ENCODE assay signal across 8 cellular contexts in genomic region chr9:36765468-36766341, GRCh38.
DNase-seq lines count a peak whose midpoint lies in the region; ATAC-seq and TF ChIP-seq lines count a peak whose summit lies in the region.

No MANE protein-coding gene starts in this region.

- POLR2A ChIA-PET in CD4-positive, alpha-beta memory T cell (lab: Charles Lee; ENCODE audit: partially characterized antibody), result interaction anchor here (0.6 to 1.2 kb wide), 4 partner anchors 16 to 720 kb away, joined by 3 to 5 read pairs (median 3); partner anchors contain the start of genes POLR1E and ZCCHC7

- H3K27me3 ChIP-seq in CD4-positive, alpha-beta memory T cell (ENCODE audit: insufficient read depth, low read length), result no peaks in the 10 kb centered on the region
- H3K27me3 ChIP-seq in NT2/D1 (ENCODE audit: insufficient read depth, insufficient read length), result peaks cover 41% of the 10 kb centered on the region
- H3K27me3 ChIP-seq in suprapubic skin, result peaks cover 64% of the 10 kb centered on the region

- H3K9ac ChIP-seq in NT2/D1 (ENCODE audit: insufficient read length, low read depth), result peak overlapping the region; percentile 73

- CTCF ChIA-PET in CD4-positive, alpha-beta memory T cell (lab: Charles Lee; ENCODE audit: partially characterized antibody), result interaction anchor here (1.2 kb wide), 1 partner anchor 9 kb away, joined by 3 read pairs; no protein-coding TSS in a partner anchor

- DNase-seq in CD4-positive, alpha-beta memory T cell, result peak; percentile 90 to 93 (median 92)
- DNase-seq in HT-29 (ENCODE audit: low spot score) (peak; percentile 89), NT2/D1 (ENCODE audit: low read depth, low spot score) (peak; percentile 91), foreskin melanocyte (peak; percentile 18), omental fat pad (ENCODE audit: low spot score) (no peak), suprapubic skin (ENCODE audit: low spot score in 2 of 2) (peak in 1 of 2 donors; percentile 66)
- DNase-seq in activated T-cell treated with anti-CD3 and anti-CD28 coated beads, Interleukin-2, amount 50 U/mL, for 1 hour, result peak; percentile 90

- H3K4me1 ChIP-seq in CD4-positive, alpha-beta memory T cell (ENCODE audit: insufficient read depth, low read length), result peaks cover 7% of the 10 kb centered on the region
- H3K4me1 ChIP-seq in NT2/D1 (ENCODE audit: insufficient read depth, insufficient read length), result peaks cover 10% of the 10 kb centered on the region
- peaks cover 11% of the 10 kb centered on the region for H3K4me1 ChIP-seq in suprapubic skin

- H3K27ac ChIP-seq in CD4-positive, alpha-beta memory T cell (ENCODE audit: low read depth, low read length), result peak overlapping the region; percentile 28
- H3K27ac ChIP-seq in suprapubic skin, result no peak overlapping the region

- H3K27me3 Mint-ChIP-seq in CD4-positive, alpha-beta memory T cell, result peaks cover 4% of the 10 kb centered on the region in 2 donors

- no peaks in the 10 kb centered on the region for H3K9me3 Mint-ChIP-seq in CD4-positive, alpha-beta memory T cell

- H3K36me3 ChIP-seq in CD4-positive, alpha-beta memory T cell (ENCODE audit: insufficient read depth, low read length), result no peaks in the 10 kb centered on the region
- H3K36me3 ChIP-seq in NT2/D1 (ENCODE audit: insufficient read depth, insufficient read length, low read length) (no peaks in the 10 kb centered on the region), suprapubic skin (no peaks in the 10 kb centered on the region)

- H3K27ac Mint-ChIP-seq in CD4-positive, alpha-beta memory T cell, result peak overlapping the region in 2 of 7 donors; percentile 54 to 73

- no peak for TF ChIP-seq EP300 in suprapubic skin (IDR thresholded peaks at IDR 0.05)

- H3K4me1 Mint-ChIP-seq in CD4-positive, alpha-beta memory T cell, result peaks cover 0 to 2% (median under 1%) of the 10 kb centered on the region in 4 donors

- H3K36me3 Mint-ChIP-seq in CD4-positive, alpha-beta memory T cell, result no peaks in the 10 kb centered on the region

- H3K4me3 ChIP-seq in CD4-positive, alpha-beta memory T cell (ENCODE audit: low read length in 2 of 2), result peak overlapping the region; percentile 42 to 88
- H3K4me3 ChIP-seq in NT2/D1 (ENCODE audit: insufficient read length, low read depth) (peak overlapping the region; percentile 75), suprapubic skin (peak overlapping the region; percentile 43)

- TF ChIP-seq CTCF in omental fat pad (IDR thresholded peaks at IDR 0.05) (no peak), suprapubic skin (IDR thresholded peaks at IDR 0.05) (no peak)

- no peak for TF ChIP-seq POLR2A in suprapubic skin (IDR thresholded peaks at IDR 0.05)

- ATAC-seq in GM19467 (IDR thresholded peaks at IDR 0.05; ENCODE audit: unreplicated experiment) (peak; percentile 98), omental fat pad (ENCODE audit: low FRiP score) (peak; percentile 55)

- H3K9me3 ChIP-seq in CD4-positive, alpha-beta memory T cell (ENCODE audit: control insufficient read depth in 1 of 2, low read length in 2 of 2), result no peaks in the 10 kb centered on the region
- H3K9me3 ChIP-seq in NT2/D1 (ENCODE audit: insufficient read depth, low read length) (no peaks in the 10 kb centered on the region), suprapubic skin (no peaks in the 10 kb centered on the region)

- H3K4me3 Mint-ChIP-seq in CD4-positive, alpha-beta memory T cell, result no peak overlapping the region

- WGBS in suprapubic skin, result 38% methylated on average over 17 of the region's 37 CpGs

- intact Hi-C loops in CD4-positive, alpha-beta memory T cell (cut with micrococcal nuclease), result no loop called here
